In genomic region chr20:37527638-37528441, GRCh38 we compare ENCODE assay signal across 1 cellular context.
A peak's percentile ranks its signal among the peaks of the same experiment; 100 is the strongest.
TF ChIP-seq lines count a peak whose summit lies in the region.

Gene BLCAP (minus strand): TSS chr20:37527876. CDS start chr20:37519174, 8,702 bp downstream.

TF ChIP-seq in HEK293, 187 proteins besides CTCF, POLR2A, EP300 and RAD21 (continued from another document and continues in another):
- TF ChIP-seq ZNF280D (tag by site-specific recombination; IDR thresholded peaks at IDR 0.05), result no peak
- TF ChIP-seq PRDM6 (tag by site-specific recombination; IDR thresholded peaks at IDR 0.05), result no peak
- no peak for TF ChIP-seq ZNF391 (tag by site-specific recombination; IDR thresholded peaks at IDR 0.05; ENCODE audit: borderline replicate concordance, low read depth)
- peak; percentile 72; the same call in 1 of the 2 replicates for TF ChIP-seq ZNF639 (tag by site-specific recombination; IDR thresholded peaks at IDR 0.05)
- no peak for TF ChIP-seq ZNF248 (tag by site-specific recombination; IDR thresholded peaks at IDR 0.05)
- 0 out of 2 replicates have a peak, but pooled peaks have one; percentile 30 for TF ChIP-seq ZNF843 (tag by site-specific recombination; IDR thresholded peaks at IDR 0.05)
- TF ChIP-seq ZNF174 (tag by site-specific recombination; IDR thresholded peaks at IDR 0.05), result no peak
- no peak for TF ChIP-seq ZNF747 (tag by site-specific recombination; IDR thresholded peaks at IDR 0.05)
- no peak for TF ChIP-seq ZNF26 (tag by site-specific recombination; IDR thresholded peaks at IDR 0.05)
- no peak for TF ChIP-seq ZNF704 (tag by site-specific recombination; IDR thresholded peaks at IDR 0.05)
- TF ChIP-seq HOXC10 (CRISPR knock-in tag; IDR thresholded peaks at IDR 0.05), result no peak
- peak; percentile 89 for TF ChIP-seq YY1 (tag by site-specific recombination; IDR thresholded peaks at IDR 0.05)
- TF ChIP-seq ZBTB21 (tag by site-specific recombination; IDR thresholded peaks at IDR 0.05), result 0 out of 2 replicates have a peak, but pooled peaks have one; percentile 23
- TF ChIP-seq ZNF16 (tag by site-specific recombination; IDR thresholded peaks at IDR 0.05; ENCODE audit: low read depth), result no peak
- no peak for TF ChIP-seq EGR2 (tag by site-specific recombination; IDR thresholded peaks at IDR 0.05; ENCODE audit: low read depth)
- no peak for TF ChIP-seq ZNF274 (IDR thresholded peaks at IDR 0.05; ENCODE audit: low read length)
- TF ChIP-seq ZNF274 (tag by site-specific recombination; IDR thresholded peaks at IDR 0.05; ENCODE audit: borderline replicate concordance), result no peak
- no peak for TF ChIP-seq ZNF146 (tag by site-specific recombination; IDR thresholded peaks at IDR 0.05)
- peak; percentile 81; the same call in 1 of the 2 replicates for TF ChIP-seq ZNF561 (tag by site-specific recombination; IDR thresholded peaks at IDR 0.05; ENCODE audit: borderline replicate concordance)
- TF ChIP-seq ZNF837 (tag by site-specific recombination; IDR thresholded peaks at IDR 0.05), result no peak
- TF ChIP-seq ZNF148 (tag by site-specific recombination; IDR thresholded peaks at IDR 0.05; ENCODE audit: borderline replicate concordance), result no peak
- no peak for TF ChIP-seq PRDM2 (tag by site-specific recombination; IDR thresholded peaks at IDR 0.05; ENCODE audit: borderline replicate concordance)
- TF ChIP-seq ZSCAN18 (tag by site-specific recombination; IDR thresholded peaks at IDR 0.05), result 0 out of 2 replicates have a peak, but pooled peaks have one; percentile 64
- peak; percentile 93 for TF ChIP-seq KLF9 (tag by site-specific recombination; IDR thresholded peaks at IDR 0.05; ENCODE audit: low read depth)
- TF ChIP-seq ZNF266 (tag by site-specific recombination; IDR thresholded peaks at IDR 0.05; ENCODE audit: low read depth), result no peak
- TF ChIP-seq ZBTB10 (tag by site-specific recombination; IDR thresholded peaks at IDR 0.05), result peak; percentile 79
- no peak for TF ChIP-seq ZNF544 (tag by site-specific recombination; IDR thresholded peaks at IDR 0.05)
- peak; percentile 89 for TF ChIP-seq ZBTB17 (tag by site-specific recombination; IDR thresholded peaks at IDR 0.05)
- no peak for TF ChIP-seq GLI2 (tag by site-specific recombination; IDR thresholded peaks at IDR 0.05; ENCODE audit: borderline replicate concordance, low read depth)
- TF ChIP-seq ZFP41 (tag by site-specific recombination; IDR thresholded peaks at IDR 0.05; ENCODE audit: borderline replicate concordance), result no peak
- TF ChIP-seq ZNF654 (tag by site-specific recombination; IDR thresholded peaks at IDR 0.05; ENCODE audit: low read depth), result no peak
- TF ChIP-seq SALL2 (tag by site-specific recombination; IDR thresholded peaks at IDR 0.05; ENCODE audit: borderline replicate concordance), result no peak
